In genomic region chr3:110459021-110459420, GRCh38 we compare ENCODE assay signal across 17 cellular contexts.
"Had no signal": no experiment of that assay in that cellular context is flagged by ENCODE, and none has a peak within 500 bp of the region (broad histone marks: within the 10 kb centered on the region; RNA-seq: fewer than 3 reads in every experiment).

No MANE protein-coding gene starts in this region.

- H3K4me2 ChIP-seq: hepatocyte had no signal

- DNase-seq: activated CD4-positive, CD25-positive, alpha-beta regulatory T cell treated with anti-CD3 and anti-CD28 coated beads, Interleukin-2, amount 50 U/mL, for 72 hours; activated naive CD4-positive, alpha-beta T cell treated with anti-CD3 and anti-CD28 coated beads for 36 hours; activated T-cell treated with anti-CD3 and anti-CD28 coated beads for 4 hours; body of pancreas; effector memory CD8-positive, alpha-beta T cell; mucosa of descending colon; naive thymus-derived CD8-positive, alpha-beta T cell; stimulated activated CD4-positive, alpha-beta T cell treated with anti-CD3 and anti-CD28 coated beads, Interleukin-12 subunit alpha, Interleukin-12 subunit beta, amount 100 ng/mL, for 4 hours; stimulated activated CD4-positive, alpha-beta T cell treated with anti-CD3 and anti-CD28 coated beads, Interleukin-2, amount 100 ng/mL, for 24 hours had no signal

- H3K9me3 Mint-ChIP-seq: central memory CD8-positive, alpha-beta T cell; effector memory CD8-positive, alpha-beta T cell had no signal

- H3K27ac Mint-ChIP-seq: activated naive CD4-positive, alpha-beta T cell treated with anti-CD3 and anti-CD28 coated beads for 36 hours; activated T-helper 17 cell treated with anti-CD3 and anti-CD28 coated beads, Interleukin-2, amount 50 U/mL, for 72 hours; effector memory CD8-positive, alpha-beta T cell; naive thymus-derived CD8-positive, alpha-beta T cell had no signal

- H2AFZ ChIP-seq: hepatocyte, parathyroid adenoma had no signal

- H3K27me3 Mint-ChIP-seq: central memory CD8-positive, alpha-beta T cell had no signal

- H3K79me2 ChIP-seq: hepatocyte, parathyroid adenoma had no signal

- H3K4me3 ChIP-seq: body of pancreas, hepatocyte, mucosa of descending colon, thoracic aorta, upper lobe of right lung had no signal

- H3K27ac ChIP-seq: body of pancreas, hepatocyte, neutrophil, parathyroid adenoma, thoracic aorta, upper lobe of right lung had no signal

- H3K9me3 ChIP-seq: body of pancreas, mucosa of descending colon, neutrophil, thoracic aorta, upper lobe of right lung had no signal

- H3K4me1 ChIP-seq: body of pancreas, parathyroid adenoma, upper lobe of right lung had no signal

- H3K4me3 Mint-ChIP-seq: activated naive CD4-positive, alpha-beta T cell treated with anti-CD3 and anti-CD28 coated beads for 36 hours; activated T-helper 17 cell treated with anti-CD3 and anti-CD28 coated beads, Interleukin-2, amount 50 U/mL, for 72 hours; central memory CD8-positive, alpha-beta T cell; effector memory CD8-positive, alpha-beta T cell; naive thymus-derived CD8-positive, alpha-beta T cell had no signal

- H3K36me3 ChIP-seq: neutrophil, thoracic aorta, upper lobe of right lung had no signal

- H3K4me1 Mint-ChIP-seq: activated T-helper 17 cell treated with anti-CD3 and anti-CD28 coated beads, Interleukin-2, amount 50 U/mL, for 72 hours; central memory CD8-positive, alpha-beta T cell; naive thymus-derived CD8-positive, alpha-beta T cell had no signal

- ATAC-seq: activated T-helper 17 cell treated with anti-CD3 and anti-CD28 coated beads, Interleukin-2, amount 50 U/mL, for 72 hours; body of pancreas; effector memory CD8-positive, alpha-beta T cell; left lobe of liver; mucosa of descending colon; naive thymus-derived CD8-positive, alpha-beta T cell; upper lobe of right lung had no signal
